In the genomic region with DNA sequence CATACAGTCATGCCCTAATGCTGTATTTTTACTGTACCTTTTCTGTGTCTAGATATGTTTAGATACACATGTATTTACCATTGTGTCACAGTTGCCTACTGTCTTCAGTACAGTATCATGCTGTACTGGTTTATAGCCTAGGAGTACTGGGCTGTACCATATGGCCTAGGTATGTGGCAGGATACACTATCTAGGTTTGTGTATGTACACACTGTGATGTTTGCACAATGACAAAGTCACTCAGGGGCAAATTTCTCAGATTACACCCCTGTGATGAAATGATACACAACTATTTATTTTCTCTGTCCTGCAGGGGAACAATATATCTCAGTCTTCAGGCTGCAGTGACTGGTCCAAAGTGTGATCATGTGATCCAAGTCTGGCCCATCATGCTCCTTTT, we compare ENCODE assay signal across 20 cellular contexts.
"Had no signal": no experiment of that assay in that cellular context is flagged by ENCODE, and none has a peak within 500 bp of the region (broad histone marks: within the 10 kb centered on the region; RNA-seq: fewer than 3 reads in every experiment).

No MANE protein-coding gene starts in this region.

- H3K36me3 Mint-ChIP-seq: natural killer cell had no signal

- H3K4me3 Mint-ChIP-seq: dendritic cell treated with granulocyte-macrophage colony-stimulating factor and Interleukin-4, amounts not matched to agents 40 ng/mL and 50 ng/mL, for 4 days; effector memory CD8-positive, alpha-beta T cell; natural killer cell; neural crest cell had no signal

- H3K27me3 Mint-ChIP-seq: dendritic cell treated with granulocyte-macrophage colony-stimulating factor and Interleukin-4, amounts not matched to agents 40 ng/mL and 50 ng/mL, for 4 days had no signal

- H3K4me1 ChIP-seq: gastrocnemius medialis, left lung had no signal

- H3K4me3 ChIP-seq: esophagus muscularis mucosa, gastrocnemius medialis, left lung, lung, stomach, thoracic aorta had no signal

- H3K36me3 ChIP-seq: esophagus muscularis mucosa, gastrocnemius medialis, left lung, stomach, thoracic aorta had no signal

- H3K4me1 Mint-ChIP-seq: natural killer cell, neural crest cell had no signal

- ATAC-seq: effector memory CD8-positive, alpha-beta T cell; gastrocnemius medialis; left lung; natural killer cell; sciatic nerve had no signal

- H3K9me3 ChIP-seq: esophagus muscularis mucosa, gastrocnemius medialis, left lung, stomach, thoracic aorta had no signal

- H3K27ac Mint-ChIP-seq: dendritic cell treated with granulocyte-macrophage colony-stimulating factor and Interleukin-4, amounts not matched to agents 40 ng/mL and 50 ng/mL, for 4 days; effector memory CD8-positive, alpha-beta T cell; natural killer cell had no signal

- H3K9me3 Mint-ChIP-seq: dendritic cell treated with granulocyte-macrophage colony-stimulating factor and Interleukin-4, amounts not matched to agents 40 ng/mL and 50 ng/mL, for 4 days; effector memory CD8-positive, alpha-beta T cell; natural killer cell; neural crest cell had no signal

- DNase-seq: effector memory CD8-positive, alpha-beta T cell; gastrocnemius medialis; glutamatergic neuron; islet precursor cell; left lung; mesenchymal stem cell; natural killer cell; posterior cingulate gyrus; stimulated activated CD4-positive, alpha-beta T cell treated with anti-CD3 and anti-CD28 coated beads, Interleukin-2, amount 100 ng/mL, for 24 hours; stimulated activated CD4-positive, alpha-beta T cell treated with anti-CD3 and anti-CD28 coated beads, Interleukin-4, amount 100 ng/mL, for 4 hours; stimulated activated naive CD4-positive, alpha-beta T cell; stomach; substantia nigra; trophoblast cell had no signal
